8 cellular contexts compared by ENCODE assay signal in the genomic region with DNA sequence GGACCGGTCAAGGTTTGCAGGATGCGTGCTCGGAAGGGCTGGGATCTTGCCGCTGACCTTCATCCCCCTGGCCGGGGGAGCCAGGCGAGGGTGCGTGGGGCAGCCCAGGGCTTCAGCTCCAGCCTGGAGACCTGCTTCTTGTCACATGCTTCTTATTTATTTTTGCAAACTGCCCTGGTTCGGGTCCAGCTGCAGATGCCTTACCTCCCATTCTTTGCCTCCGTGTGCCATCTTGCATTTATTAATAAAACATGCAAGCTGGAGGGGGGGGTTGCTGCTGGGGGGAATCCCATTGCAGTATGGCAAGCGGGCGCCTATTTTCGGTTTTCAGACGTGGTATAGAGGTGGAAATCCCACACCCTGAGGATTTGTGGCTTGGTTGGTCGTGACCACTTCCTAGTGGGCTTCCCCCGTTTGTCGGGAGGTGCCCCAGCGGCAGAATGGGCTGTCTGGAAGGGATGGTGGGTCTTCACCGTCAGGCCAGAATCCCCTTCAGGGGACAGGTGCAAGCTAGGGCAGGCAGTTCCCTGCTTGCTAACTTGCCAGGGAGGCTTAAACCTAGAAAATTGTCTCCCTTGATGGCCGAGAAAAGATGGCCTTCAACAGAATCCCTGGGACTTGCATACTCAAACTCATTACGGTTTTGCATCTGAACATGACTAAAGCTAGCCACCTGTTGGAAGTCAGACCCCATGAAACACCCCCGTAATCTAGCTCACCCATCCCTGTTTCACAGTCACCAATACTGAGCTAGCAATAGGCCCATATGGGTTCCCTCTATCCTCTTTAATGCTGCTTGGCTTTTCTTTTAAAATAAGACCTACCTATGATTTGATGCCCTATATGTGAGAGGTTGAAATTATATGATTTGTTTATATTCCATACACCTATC. TPM values are rescaled to one million over a fixed set of nuclear protein-coding genes. Genes with fewer than 3 reads are reported as not detected.
DNase-seq lines count a peak whose midpoint lies in the region; ATAC-seq and TF ChIP-seq lines count a peak whose summit lies in the region.

No MANE protein-coding gene starts in this region.

- CTCF ChIA-PET in activated CD8-positive, alpha-beta T cell treated with anti-CD3 and anti-CD28 coated beads for 36 hours (lab: Charles Lee) = interaction anchor here (0.6 to 12.1 kb wide), 9 partner anchors 14 to 605 kb away, joined by 3 to 294 read pairs (median 3); no protein-coding TSS in a partner anchor

- POLR2A ChIA-PET in activated CD8-positive, alpha-beta T cell treated with anti-CD3 and anti-CD28 coated beads for 36 hours (lab: Charles Lee) = interaction anchor here (1.0 kb wide), 1 partner anchor 79 kb away, joined by 3 read pairs; no protein-coding TSS in a partner anchor

- TF ChIP-seq POLR2A in sigmoid colon (IDR thresholded peaks at IDR 0.05) = no peak

- peak overlapping the region; percentile 64 for H3K4me3 Mint-ChIP-seq in activated CD8-positive, alpha-beta T cell treated with anti-CD3 and anti-CD28 coated beads for 36 hours

- 15 to 20% methylated on average over 21 of the region's 21 CpGs for WGBS in sigmoid colon, 2 donors

- peaks cover 59% of the 10 kb centered on the region for H3K27me3 Mint-ChIP-seq in activated CD8-positive, alpha-beta T cell treated with anti-CD3 and anti-CD28 coated beads for 36 hours

- peaks cover 51% of the 10 kb centered on the region for H3K4me1 Mint-ChIP-seq in activated CD8-positive, alpha-beta T cell treated with anti-CD3 and anti-CD28 coated beads for 36 hours (ENCODE audit: low read depth)

- no peak for TF ChIP-seq EP300 in sigmoid colon (IDR thresholded peaks at IDR 0.05)

- no peaks in the 10 kb centered on the region for H3K36me3 ChIP-seq in sigmoid colon

- H3K36me3 Mint-ChIP-seq in activated CD8-positive, alpha-beta T cell treated with anti-CD3 and anti-CD28 coated beads for 36 hours (ENCODE audit: low read depth) = no peaks in the 10 kb centered on the region

- DNase-seq in NCI-H1417 (lab: John Stamatoyannopoulos, UW) (peak in 2 of 3 experiments; percentile 1 to 35), NCI-H1417 treated with DMSO at 0.1 percent for 48 hours (lab: John Stamatoyannopoulos, UW) (no peak), fibroblast of villous mesenchyme (ENCODE audit: low read depth) (no peak), sigmoid colon (no peak), kidney tubule cell (ENCODE audit: low spot score) (no peak)
- peak; percentile 80 for DNase-seq in activated CD8-positive, alpha-beta T cell treated with anti-CD3 and anti-CD28 coated beads for 36 hours

- no peak for TF ChIP-seq CTCF in activated CD8-positive, alpha-beta T cell treated with anti-CD3 and anti-CD28 coated beads for 36 hours (IDR thresholded peaks at IDR 0.05)
- TF ChIP-seq CTCF in fibroblast of villous mesenchyme (IDR thresholded peaks at IDR 0.05; ENCODE audit: insufficient read depth, low read depth, low read length) (no peak), sigmoid colon (IDR thresholded peaks at IDR 0.05) (no peak)

- H3K9me3 Mint-ChIP-seq in activated CD8-positive, alpha-beta T cell treated with anti-CD3 and anti-CD28 coated beads for 36 hours = no peaks in the 10 kb centered on the region

- intact Hi-C loops in activated CD8-positive, alpha-beta T cell treated with anti-CD3 and anti-CD28 coated beads for 36 hours (cut with micrococcal nuclease) = no loop called here
- intact Hi-C loops in sigmoid colon (cut with DNase I) = no loop called here

- H3K4me1 ChIP-seq in sigmoid colon = peaks cover 0 to 19% (median 16%) of the 10 kb centered on the region in 4 donors

- no peak overlapping the region for H3K27ac Mint-ChIP-seq in activated CD8-positive, alpha-beta T cell treated with anti-CD3 and anti-CD28 coated beads for 36 hours

- peaks cover 0 to 22% (median 10%) of the 10 kb centered on the region in 3 donors for H3K27me3 ChIP-seq in sigmoid colon

- peak; percentile 51 for ATAC-seq in activated CD8-positive, alpha-beta T cell treated with anti-CD3 and anti-CD28 coated beads for 36 hours
- ATAC-seq in GM21737 (IDR thresholded peaks at IDR 0.05; ENCODE audit: unreplicated experiment) (no peak), HG02759 (IDR thresholded peaks at IDR 0.05; ENCODE audit: unreplicated experiment) (no peak)

- peak overlapping the region; percentile 49 for H3K4me3 ChIP-seq in fibroblast of villous mesenchyme (ENCODE audit: low read depth, low read length)
- peak overlapping the region; percentile 19 to 70 (median 60) for H3K4me3 ChIP-seq in sigmoid colon

- H3K9me3 ChIP-seq in sigmoid colon = no peaks in the 10 kb centered on the region

- H3K27ac ChIP-seq in sigmoid colon = no peak overlapping the region

RNA-seq across cellular contexts. Expression of gene TMEM266, which starts 0.6 kb away (rescaled TPM):
- under 1 TPM in 1 of 2 experiments, not detected in 1; 0.11 TPM for total RNA-seq in activated CD8-positive, alpha-beta T cell treated with anti-CD3 and anti-CD28 coated beads for 36 hours
- total RNA-seq in fibroblast of villous mesenchyme (under 0.01 TPM in 1 of 2 replicates, not detected in the other), sigmoid colon (under 1 TPM in 1 of 4 donors, not detected in 3; 0.27 TPM)
- polyA plus RNA-seq in sigmoid colon = 1 to 10 TPM in 1 of 3 donors, not detected in 2; 1.1 TPM

RNA-seq across cellular contexts. Expression of gene NRG4, which starts 48.1 kb away (rescaled TPM):
- total RNA-seq in activated CD8-positive, alpha-beta T cell treated with anti-CD3 and anti-CD28 coated beads for 36 hours = not detected
- total RNA-seq in fibroblast of villous mesenchyme = under 0.01 TPM in 2 replicates
- not detected for total RNA-seq in sigmoid colon
- polyA plus RNA-seq in sigmoid colon = 1 to 10 TPM in 2 of 3 donors, under 1 TPM in 1; 0.76 to 3.9 (median 3.0) TPM

Comparison
In these comparisons a context has a peak if more than half of its experiments do, and no peak if none do; other contexts are left out.
1. DNase-seq: peak in NCI-H1417 (2 of 3) and activated CD8-positive, alpha-beta T cell treated with anti-CD3 and anti-CD28 coated beads for 36 hours (single experiment); none in NCI-H1417 treated with DMSO at 0.1 percent for 48 hours (single experiment), fibroblast of villous mesenchyme (single experiment), sigmoid colon (single experiment) and kidney tubule cell (single experiment).